7 cellular contexts compared by ENCODE assay signal in genomic region chr2:47310801-47311560, GRCh38. TPM values are rescaled to one million over a fixed set of nuclear protein-coding genes. Genes with fewer than 3 reads are reported as not detected.
DNase-seq lines count a peak whose midpoint lies in the region; ATAC-seq and TF ChIP-seq lines count a peak whose summit lies in the region.

No MANE protein-coding gene starts in this region.

- H3K4me1 ChIP-seq in neutrophil (ENCODE audit: control insufficient read depth in 1 of 2, insufficient read depth in 1 of 2, low read depth in 1 of 2, low read length in 1 of 2) (peaks cover 52 to 56% of the 10 kb centered on the region in 2 experiments), vagina (no peaks in the 10 kb centered on the region)

- peak overlapping the region; percentile 98 for H3K27ac ChIP-seq in neutrophil
- no peak overlapping the region for H3K27ac ChIP-seq in vagina

- no peaks in the 10 kb centered on the region for H3K36me3 ChIP-seq in neutrophil
- no peaks in the 10 kb centered on the region for H3K36me3 ChIP-seq in vagina

- no peak for TF ChIP-seq POLR2A in vagina (IDR thresholded peaks at IDR 0.05)

- H3K27me3 ChIP-seq in neutrophil: no peaks in the 10 kb centered on the region
- no peaks in the 10 kb centered on the region for H3K27me3 ChIP-seq in vagina

- ATAC-seq in GM19455 (IDR thresholded peaks at IDR 0.05; ENCODE audit: unreplicated experiment): peak; percentile 8
- ATAC-seq in HG03342 (IDR thresholded peaks at IDR 0.05; ENCODE audit: unreplicated experiment): peak; percentile 8

- TF ChIP-seq CTCF in neutrophil (IDR thresholded peaks at IDR 0.05) (no peak), vagina (IDR thresholded peaks at IDR 0.05) (no peak)

- intact Hi-C loops in vagina (cut with DNase I): no loop called here

- H3K4me3 ChIP-seq in neutrophil (ENCODE audit: low read depth in 1 of 2, low read length in 1 of 2) (peak overlapping the region; percentile 27 to 42), vagina (no peak overlapping the region)

- DNase-seq in cerebellar cortex (ENCODE audit: low spot score) (peak; percentile 16), vagina (ENCODE audit: extremely low spot score in 2 of 2) (no peak), RKO (ENCODE audit: low spot score) (no peak)
- no peak for DNase-seq in activated naive CD4-positive, alpha-beta T cell (lab: John Stamatoyannopoulos, UW)

- no peaks in the 10 kb centered on the region for H3K9me3 ChIP-seq in neutrophil
- H3K9me3 ChIP-seq in vagina: no peaks in the 10 kb centered on the region

RNA-seq across cellular contexts. Expression of gene EPCAM, which starts 58.1 kb away (rescaled TPM):
- total RNA-seq in vagina: 1.2 TPM

Comparison
In these comparisons a context has a peak if more than half of its experiments do, and no peak if none do; other contexts are left out.
1. H3K4me3 ChIP-seq: peak in neutrophil (2 of 2); none in vagina (0 of 2).